Comparison of ENCODE assay signal across 27 cellular contexts in the genomic region with DNA sequence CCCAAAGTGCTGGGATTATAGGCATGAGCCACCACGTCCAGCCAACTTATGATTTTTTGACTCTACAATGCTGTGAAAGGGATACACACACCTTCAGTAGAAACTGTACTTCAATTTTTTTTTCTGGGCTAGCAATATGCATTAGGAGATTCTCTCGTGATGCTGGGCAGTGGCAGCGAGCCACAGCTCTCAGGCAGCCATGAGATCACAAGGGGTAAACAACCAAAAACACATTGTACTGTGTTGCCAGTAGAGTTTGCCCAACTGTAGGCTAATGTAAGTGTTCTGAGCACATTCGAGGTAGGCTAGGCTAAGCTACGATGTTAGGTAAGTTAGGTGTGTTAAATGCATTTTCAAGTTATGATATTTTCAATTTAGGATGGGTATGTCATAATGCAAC.
"Had no signal": no experiment of that assay in that cellular context is flagged by ENCODE, and none has a peak within 500 bp of the region (broad histone marks: within the 10 kb centered on the region; RNA-seq: fewer than 3 reads in every experiment).

No MANE protein-coding gene starts in this region.

- H3K9me3 Mint-ChIP-seq: activated CD8-positive, alpha-beta T cell treated with anti-CD3 and anti-CD28 coated beads for 36 hours; activated naive CD8-positive, alpha-beta T cell treated with anti-CD3 and anti-CD28 coated beads, Interleukin-2, amount 10 ng/mL, durations not matched to agents 7 days and 5 days; activated T-cell treated with anti-CD3 and anti-CD28 coated beads, Interleukin-2, amount 50 U/mL, for 72 hours; T-cell had no signal

- H3K9me3 ChIP-seq: adrenal gland, breast epithelium, SJSA1 had no signal

- H3K36me3 Mint-ChIP-seq: activated naive CD8-positive, alpha-beta T cell treated with anti-CD3 and anti-CD28 coated beads, Interleukin-2, amount 10 ng/mL, durations not matched to agents 7 days and 5 days; T-cell had no signal

- ATAC-seq: activated CD4-positive, CD25-positive, alpha-beta regulatory T cell treated with anti-CD3 and anti-CD28 coated beads, Interleukin-2, amount 50 U/mL, for 24 hours; activated CD8-positive, alpha-beta T cell treated with anti-CD3 and anti-CD28 coated beads for 36 hours; activated T-cell treated with anti-CD3 and anti-CD28 coated beads, Interleukin-2, amount 50 U/mL, for 72 hours; K562; T-cell had no signal

- H3K27me3 Mint-ChIP-seq: activated CD8-positive, alpha-beta T cell treated with anti-CD3 and anti-CD28 coated beads for 36 hours; activated naive CD8-positive, alpha-beta T cell treated with anti-CD3 and anti-CD28 coated beads, Interleukin-2, amount 10 ng/mL, durations not matched to agents 7 days and 5 days had no signal

- H3K36me3 ChIP-seq: adrenal gland, breast epithelium, SJSA1, WERI-Rb-1 had no signal

- DNase-seq: activated CD4-positive, alpha-beta T cell treated with anti-CD3 and anti-CD28 coated beads for 4 hours; activated CD8-positive, alpha-beta memory T cell treated with anti-CD3 and anti-CD28 coated beads, Interleukin-2, amount 50 U/mL, for 4 hours; activated CD8-positive, alpha-beta T cell treated with anti-CD3 and anti-CD28 coated beads for 36 hours; activated naive CD4-positive, alpha-beta T cell treated with anti-CD3 and anti-CD28 coated beads, Interleukin-2, amount 50 U/mL, for 16 hours; activated naive CD8-positive, alpha-beta T cell treated with anti-CD3 and anti-CD28 coated beads, Interleukin-2, amount 10 ng/mL, durations not matched to agents 7 days and 5 days; activated T-cell treated with anti-CD3 and anti-CD28 coated beads, Interleukin-2, amount 50 U/mL, for 72 hours; adrenal gland; anterior cingulate cortex; caudate nucleus; Karpas-422; NCI-H1048; NCI-H1417 treated with DMSO at 0.1 percent for 48 hours; NCI-H1694; NCI-H2029; NCI-H2107; NCI-H2171 treated with DMSO at 0.1 percent for 48 hours; NCI-H226; NCI-H510A; NCI-H526 treated with DMSO at 0.1 percent for 48 hours; NCI-H82; SHP77; T-cell; WERI-Rb-1 had no signal

- H3K27ac Mint-ChIP-seq: activated CD8-positive, alpha-beta T cell treated with anti-CD3 and anti-CD28 coated beads for 36 hours; activated naive CD8-positive, alpha-beta T cell treated with anti-CD3 and anti-CD28 coated beads, Interleukin-2, amount 10 ng/mL, durations not matched to agents 7 days and 5 days; activated T-cell treated with anti-CD3 and anti-CD28 coated beads, Interleukin-2, amount 50 U/mL, for 72 hours; T-cell had no signal

- H3K4me3 ChIP-seq: adrenal gland, breast epithelium, K562, SJSA1 had no signal

- H3K4me1 ChIP-seq: adrenal gland, breast epithelium, SJSA1 had no signal

- H3K27ac ChIP-seq: adrenal gland, breast epithelium, SJSA1, WERI-Rb-1 had no signal

- H3K4me3 Mint-ChIP-seq: activated CD8-positive, alpha-beta T cell treated with anti-CD3 and anti-CD28 coated beads for 36 hours; activated naive CD8-positive, alpha-beta T cell treated with anti-CD3 and anti-CD28 coated beads, Interleukin-2, amount 10 ng/mL, durations not matched to agents 7 days and 5 days; activated T-cell treated with anti-CD3 and anti-CD28 coated beads, Interleukin-2, amount 50 U/mL, for 72 hours; T-cell had no signal

- H3K27me3 ChIP-seq: adrenal gland, SJSA1 had no signal
